In genomic region chr3:149648525-149648924, GRCh38 we compare ENCODE assay signal across 17 cellular contexts. TPM values are rescaled to one million over a fixed set of nuclear protein-coding genes. Genes with fewer than 3 reads are reported as not detected.
DNase-seq lines count a peak whose midpoint lies in the region; ATAC-seq, FAIRE-seq and TF ChIP-seq lines count a peak whose summit lies in the region.
"Had no signal": no experiment of that assay in that cellular context is flagged by ENCODE, and none has a peak within 500 bp of the region (broad histone marks: within the 10 kb centered on the region; RNA-seq: fewer than 3 reads in every experiment).

No MANE protein-coding gene starts in this region.

- H3K27me3 ChIP-seq in astrocyte (ENCODE audit: insufficient read depth, low read length) (no peaks in the 10 kb centered on the region), thoracic aorta (replicated peaks; ENCODE audit: insufficient read depth) (no peaks in the 10 kb centered on the region), A673 (replicated peaks; ENCODE audit: insufficient read depth, low read depth, low read length, poor library complexity) (no peaks in the 10 kb centered on the region)

- H3K27ac Mint-ChIP-seq in astrocyte (ENCODE audit: unreplicated experiment) = no peak overlapping the region
- H3K27ac Mint-ChIP-seq: natural killer cell treated with Interleukin-12 subunit alpha and Interleukin-12 subunit beta and Interleukin-15 and Interleukin-18, amount 100 ng/mL, for 72 hours; T-helper 1 cell treated with Interleukin-12 subunit alpha and Interleukin-12 subunit beta and Interleukin-4 antibody, amounts not matched to agents 30 μg/mL and 1 μg/mL, for 36 hours had no signal

- FAIRE-seq in astrocyte (lab: Jason Lieb, UNC) = no peak

- H3K4me1 ChIP-seq in astrocyte (ENCODE audit: insufficient read depth, low read length) (peaks cover 20% of the 10 kb centered on the region), thoracic aorta (ENCODE audit: control insufficient read depth in 1 of 2, low read depth in 2 of 2) (peaks cover 27 to 95% of the 10 kb centered on the region in 2 donors), A673 (ENCODE audit: insufficient read depth, low read length, poor library complexity, severe bottlenecking) (peaks cover 18% of the 10 kb centered on the region)
- H3K4me1 ChIP-seq: colonic mucosa had no signal

- H3K4me1 Mint-ChIP-seq in astrocyte (ENCODE audit: low read depth, unreplicated experiment) = peaks cover 34% of the 10 kb centered on the region

- H2AFZ ChIP-seq in astrocyte (ENCODE audit: low read depth, low read length) = no peak overlapping the region

- no peak overlapping the region for H3K4me2 ChIP-seq in astrocyte (ENCODE audit: low read length)

- peaks cover 82% of the 10 kb centered on the region for H4K20me1 ChIP-seq in astrocyte (ENCODE audit: insufficient read depth, low read length)

- peak; percentile 63 for ATAC-seq in thoracic aorta (ENCODE audit: insufficient number of reproducible peaks, low FRiP score, low read depth)
- no peak for ATAC-seq in HG03378 (IDR thresholded peaks at IDR 0.05; ENCODE audit: unreplicated experiment)
- ATAC-seq: natural killer cell treated with Interleukin-12 subunit alpha and Interleukin-12 subunit beta and Interleukin-15 and Interleukin-18, amount 100 ng/mL, for 72 hours had no signal

- CTCF ChIA-PET in A673 (lab: Charles Lee) = no interaction called here

- no peak overlapping the region for H3K27ac ChIP-seq in astrocyte (ENCODE audit: low read depth, low read length)
- H3K27ac ChIP-seq in thoracic aorta = peak overlapping the region; percentile 71 to 77
- no peak overlapping the region for H3K27ac ChIP-seq in A673 (ENCODE audit: low read depth, low read length, poor library complexity, severe bottlenecking)
- H3K27ac ChIP-seq: colonic mucosa had no signal

- H3K27me3 Mint-ChIP-seq in astrocyte (ENCODE audit: low read depth, unreplicated experiment) = no peaks in the 10 kb centered on the region

- no TSS peak for BruUV-seq in A673 (replicated peaks; lab: Mats Ljungman, UMichigan)

- peak; percentile 53 for DNase-seq in astrocyte (ENCODE audit: low read depth)
- DNase-seq in fibroblast of mammary gland (ENCODE audit: low read depth) = peak; percentile 55
- peak; percentile 38 for DNase-seq in mucosa of gallbladder (ENCODE audit: low spot score)
- DNase-seq in thoracic aorta (ENCODE audit: low spot score) = no peak
- no peak for DNase-seq in stimulated activated CD4-positive, alpha-beta T cell treated with anti-CD3 and anti-CD28 coated beads, Interleukin-15, amount 100 ng/mL, for 24 hours
- no peak for DNase-seq in SHP77 (lab: John Stamatoyannopoulos, UW)
- no peak for DNase-seq in A673 (ENCODE audit: low spot score)
- DNase-seq: activated CD4-positive, alpha-beta T cell treated with anti-CD3 and anti-CD28 coated beads for 1 hour; colonic mucosa; foreskin melanocyte; H9; Karpas-422; NCI-H146; NCI-H524 treated with DMSO at 0.1 percent for 48 hours had no signal

- H3K9me3 ChIP-seq in astrocyte (ENCODE audit: insufficient read depth, low read depth, low read length) (no peaks in the 10 kb centered on the region), thoracic aorta (no peaks in the 10 kb centered on the region), A673 (ENCODE audit: low read depth, low read length, poor library complexity, severe bottlenecking) (no peaks in the 10 kb centered on the region)
- H3K9me3 ChIP-seq: colonic mucosa had no signal

- H3K4me3 Mint-ChIP-seq in astrocyte (ENCODE audit: unreplicated experiment) = peak overlapping the region; percentile 28
- H3K4me3 Mint-ChIP-seq: H9; natural killer cell treated with Interleukin-12 subunit alpha and Interleukin-12 subunit beta and Interleukin-15 and Interleukin-18, amount 100 ng/mL, for 72 hours; T-helper 1 cell treated with Interleukin-12 subunit alpha and Interleukin-12 subunit beta and Interleukin-4 antibody, amounts not matched to agents 30 μg/mL and 1 μg/mL, for 36 hours had no signal

- TF ChIP-seq CTCF in astrocyte (IDR thresholded peaks at IDR 0.05; ENCODE audit: insufficient read depth, low read depth, low read length) (no peak), fibroblast of mammary gland (conservative IDR thresholded peaks at IDR 0.05; ENCODE audit: control insufficient read depth, insufficient read depth, low read depth, low read length) (no peak), thoracic aorta (IDR thresholded peaks at IDR 0.05) (no peak), A673 (conservative IDR thresholded peaks at IDR 0.05; ENCODE audit: low read depth, low read length) (no peak)

- peaks cover 94% of the 10 kb centered on the region for H3K79me2 ChIP-seq in astrocyte (ENCODE audit: insufficient read depth, low read length)

- H3K9ac ChIP-seq in astrocyte (ENCODE audit: low read length) = no peak overlapping the region

- H3K36me3 Mint-ChIP-seq in astrocyte (ENCODE audit: low read depth, unreplicated experiment) = peaks cover 34% of the 10 kb centered on the region
- H3K36me3 Mint-ChIP-seq: natural killer cell treated with Interleukin-12 subunit alpha and Interleukin-12 subunit beta and Interleukin-15 and Interleukin-18, amount 100 ng/mL, for 72 hours had no signal

- no peaks in the 10 kb centered on the region for H3K9me3 Mint-ChIP-seq in astrocyte (ENCODE audit: unreplicated experiment)
- H3K9me3 Mint-ChIP-seq: H9; natural killer cell treated with Interleukin-12 subunit alpha and Interleukin-12 subunit beta and Interleukin-15 and Interleukin-18, amount 100 ng/mL, for 72 hours; T-helper 1 cell treated with Interleukin-12 subunit alpha and Interleukin-12 subunit beta and Interleukin-4 antibody, amounts not matched to agents 30 μg/mL and 1 μg/mL, for 36 hours had no signal

- peaks cover 39% of the 10 kb centered on the region for H3K36me3 ChIP-seq in astrocyte (ENCODE audit: insufficient read depth, low read length)
- H3K36me3 ChIP-seq in thoracic aorta = peaks cover 2% of the 10 kb centered on the region
- peaks cover 40% of the 10 kb centered on the region for H3K36me3 ChIP-seq in A673 (ENCODE audit: insufficient read depth, low read length, poor library complexity, severe bottlenecking)
- H3K36me3 ChIP-seq: colonic mucosa had no signal

- POLR2A ChIA-PET in A673 (lab: Charles Lee; ENCODE audit: low non-redundant PET) = no interaction called here

- no peak overlapping the region for H3K4me3 ChIP-seq in astrocyte (ENCODE audit: insufficient read depth, low read depth, low read length)
- H3K4me3 ChIP-seq in fibroblast of mammary gland (ENCODE audit: control insufficient read depth, low read depth, low read length) = no peak overlapping the region
- H3K4me3 ChIP-seq in thoracic aorta = peak overlapping the region; percentile 50
- no peak overlapping the region for H3K4me3 ChIP-seq in A673 (ENCODE audit: low read depth, low read length, poor library complexity, severe bottlenecking)
- H3K4me3 ChIP-seq: colonic mucosa had no signal

- intact Hi-C loops in A673 (cut with micrococcal nuclease; ENCODE audit: unreplicated experiment) = no loop called here

RNA-seq across cellular contexts. Expression of gene WWTR1, which starts 9.3 kb away (rescaled TPM):
- total RNA-seq in astrocyte (94.3 and 105 TPM in 2 replicates), mucosa of gallbladder (82.8 TPM), thoracic aorta (100 to 1,000 TPM; 135 to 243 TPM), A673 (2021) (72.9 and 76.8 TPM in 2 replicates)

Comparison
In these comparisons a context has a peak if more than half of its experiments do, and no peak if none do; other contexts are left out.
1. DNase-seq: peak in astrocyte (single experiment), fibroblast of mammary gland (single experiment) and mucosa of gallbladder (single experiment); none in thoracic aorta (single experiment), stimulated activated CD4-positive, alpha-beta T cell treated with anti-CD3 and anti-CD28 coated beads, Interleukin-15, amount 100 ng/mL, for 24 hours (single experiment), SHP77 (0 of 2) and A673 (single experiment).
2. H3K27ac ChIP-seq: peak in thoracic aorta (2 of 2); none in astrocyte (single experiment) and A673 (single experiment).